15 cellular contexts compared by ENCODE assay signal in the genomic region with DNA sequence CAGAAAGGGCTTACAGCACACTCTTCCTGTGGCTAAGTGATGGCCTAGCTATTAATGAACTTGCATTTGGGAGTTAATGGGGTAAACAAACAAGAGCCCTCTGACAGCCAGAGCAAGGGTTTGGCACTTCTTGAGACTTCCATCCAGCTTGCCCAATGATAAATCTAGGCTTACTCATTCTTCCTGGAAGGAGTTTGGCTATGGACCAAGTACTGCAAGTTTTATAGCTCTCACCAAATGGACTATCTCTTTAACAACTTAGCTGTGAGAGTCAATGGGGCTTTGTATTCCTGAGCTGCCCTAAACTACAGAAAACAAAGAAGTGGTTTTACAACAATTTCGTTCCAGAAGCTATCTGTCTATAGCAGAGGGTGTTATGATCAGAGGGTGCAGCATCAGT. TPM values are rescaled to one million over a fixed set of nuclear protein-coding genes. Genes with fewer than 3 reads are reported as not detected.
A peak's percentile ranks its signal among the peaks of the same experiment; 100 is the strongest.
DNase-seq lines count a peak whose midpoint lies in the region; ATAC-seq and TF ChIP-seq lines count a peak whose summit lies in the region.
"Had no signal": no experiment of that assay in that cellular context is flagged by ENCODE, and none has a peak within 500 bp of the region (broad histone marks: within the 10 kb centered on the region; RNA-seq: fewer than 3 reads in every experiment).

No MANE protein-coding gene starts in this region.

- H3K27me3 ChIP-seq in smooth muscle cell (ENCODE audit: low read depth), result no peaks in the 10 kb centered on the region

- POLR2A ChIA-PET in activated CD4-positive, alpha-beta memory T cell treated with anti-CD3 and anti-CD28 coated beads for 36 hours (lab: Charles Lee), result no interaction called here

- no peak overlapping the region for H3K27ac Mint-ChIP-seq in HFFc6
- H3K27ac Mint-ChIP-seq in activated CD4-positive, alpha-beta memory T cell treated with anti-CD3 and anti-CD28 coated beads for 36 hours, result no peak overlapping the region
- H3K27ac Mint-ChIP-seq: natural killer cell had no signal

- ATAC-seq in HG03025 (IDR thresholded peaks at IDR 0.05; ENCODE audit: low FRiP score, unreplicated experiment), result no peak
- ATAC-seq: natural killer cell had no signal

- no peaks in the 10 kb centered on the region for H4K20me1 ChIP-seq in smooth muscle cell (ENCODE audit: low read depth)

- H3K36me3 ChIP-seq in smooth muscle cell (ENCODE audit: low read depth), result no peaks in the 10 kb centered on the region

- H2AFZ ChIP-seq in smooth muscle cell (ENCODE audit: low read depth), result no peak overlapping the region

- H3K79me2 ChIP-seq in smooth muscle cell (ENCODE audit: low read depth), result no peaks in the 10 kb centered on the region

- peaks cover 14% of the 10 kb centered on the region for H3K27me3 Mint-ChIP-seq in HFFc6 (ENCODE audit: insufficient read depth)
- peaks cover 39% of the 10 kb centered on the region for H3K27me3 Mint-ChIP-seq in activated CD4-positive, alpha-beta memory T cell treated with anti-CD3 and anti-CD28 coated beads for 36 hours

- 0 out of 2 replicates have a peak, but pooled peaks cover 4% of the 10 kb centered on the region for H3K36me3 Mint-ChIP-seq in HFFc6 (ENCODE audit: low read depth)
- H3K36me3 Mint-ChIP-seq in activated CD4-positive, alpha-beta memory T cell treated with anti-CD3 and anti-CD28 coated beads for 36 hours, result peaks cover 3% of the 10 kb centered on the region

- H3K4me3 Mint-ChIP-seq in HFFc6, result no peak overlapping the region
- no peak overlapping the region for H3K4me3 Mint-ChIP-seq in activated CD4-positive, alpha-beta memory T cell treated with anti-CD3 and anti-CD28 coated beads for 36 hours
- H3K4me3 Mint-ChIP-seq: natural killer cell had no signal

- H3K9me3 ChIP-seq in smooth muscle cell (replicated peaks; ENCODE audit: low read depth), result no peaks in the 10 kb centered on the region

- H3K4me3 ChIP-seq in smooth muscle cell, result no peak overlapping the region

- H3K9me3 Mint-ChIP-seq in HFFc6, result no peaks in the 10 kb centered on the region
- H3K9me3 Mint-ChIP-seq in activated CD4-positive, alpha-beta memory T cell treated with anti-CD3 and anti-CD28 coated beads for 36 hours, result peaks cover 18% of the 10 kb centered on the region

- 39% methylated on average over 1 of the region's 1 CpG for WGBS in smooth muscle cell (ENCODE audit: low lambda C conversion rate)

- intact Hi-C loops in activated CD4-positive, alpha-beta memory T cell treated with anti-CD3 and anti-CD28 coated beads for 36 hours (cut with micrococcal nuclease), result no loop called here

- peak; percentile 63 for DNase-seq in HFFc6
- peak; percentile 98 for DNase-seq in foreskin melanocyte
- DNase-seq in smooth muscle cell (lab: John Stamatoyannopoulos, UW; ENCODE audit: unreplicated experiment), result no peak
- no peak for DNase-seq in activated gamma-delta T cell treated with Interleukin-2 at 50 U/mL for 16 hours
- DNase-seq in activated CD4-positive, alpha-beta memory T cell treated with anti-CD3 and anti-CD28 coated beads for 36 hours, result no peak
- no peak for DNase-seq in ecto neural progenitor cell (ENCODE audit: low spot score)
- DNase-seq: H7; natural killer cell; NCI-H146; stimulated activated naive CD4-positive, alpha-beta T cell had no signal

- H3F3A ChIP-seq in smooth muscle cell (ENCODE audit: low read depth), result no peaks in the 10 kb centered on the region

- no peak for TF ChIP-seq CTCF in HFFc6 (IDR thresholded peaks at IDR 0.05)
- TF ChIP-seq CTCF in VCaP (conservative IDR thresholded peaks at IDR 0.05), result no peak
- no peak for TF ChIP-seq CTCF in smooth muscle cell (IDR thresholded peaks at IDR 0.05; ENCODE audit: borderline replicate concordance, insufficient read depth, poor library complexity, severe bottlenecking)

- H3K9ac ChIP-seq in smooth muscle cell (ENCODE audit: low read depth), result no peak overlapping the region

- peaks cover 5% of the 10 kb centered on the region; the same call in 1 of the 2 replicates for H3K4me1 Mint-ChIP-seq in HFFc6 (ENCODE audit: low read depth)
- no peaks in the 10 kb centered on the region for H3K4me1 Mint-ChIP-seq in activated CD4-positive, alpha-beta memory T cell treated with anti-CD3 and anti-CD28 coated beads for 36 hours (ENCODE audit: low read depth)
- H3K4me1 Mint-ChIP-seq: natural killer cell had no signal

- H3K27ac ChIP-seq in VCaP (peak overlapping the region; percentile 68), smooth muscle cell (ENCODE audit: low read depth) (no peak overlapping the region)

- peak overlapping the region; percentile 36 for H3K4me2 ChIP-seq in smooth muscle cell

- CTCF ChIA-PET in activated CD4-positive, alpha-beta memory T cell treated with anti-CD3 and anti-CD28 coated beads for 36 hours (lab: Charles Lee), result interaction anchor here (1.5 kb wide), 1 partner anchor 19 kb away, joined by 6 read pairs; no protein-coding TSS in a partner anchor

- no peaks in the 10 kb centered on the region for H3K4me1 ChIP-seq in smooth muscle cell (ENCODE audit: low read depth)

RNA-seq across cellular contexts. Expression of a gene that starts 16.7 kb away (rescaled TPM):
- not detected for total RNA-seq in HFFc6 (2021; fragmentation: NEBNext Ultra II Directional; extraction: Animal tissue kit (Norgen Biotek cat#: 25700))
- total RNA-seq in smooth muscle cell, result not detected in 2 replicates
- polyA plus RNA-seq in smooth muscle cell, result not detected in 2 replicates
- total RNA-seq in activated CD4-positive, alpha-beta memory T cell treated with anti-CD3 and anti-CD28 coated beads for 36 hours, result not detected
- total RNA-seq: cerebellum, Daoy, H7, OCI-LY7 had no signal

RNA-seq across cellular contexts. Expression of a gene that starts 33.7 kb away (rescaled TPM):
- total RNA-seq in HFFc6 (2021; fragmentation: NEBNext Ultra II Directional; extraction: Animal tissue kit (Norgen Biotek cat#: 25700)), result not detected
- total RNA-seq in smooth muscle cell, result not detected in 2 replicates
- polyA plus RNA-seq in smooth muscle cell, result not detected in 2 replicates
- not detected for total RNA-seq in activated CD4-positive, alpha-beta memory T cell treated with anti-CD3 and anti-CD28 coated beads for 36 hours
- total RNA-seq: cerebellum, Daoy, H7, natural killer cell, OCI-LY7 had no signal

RNA-seq across cellular contexts. Expression of a gene that starts 43.0 kb away (rescaled TPM):
- total RNA-seq in HFFc6 (2021; fragmentation: NEBNext Ultra II Directional; extraction: Animal tissue kit (Norgen Biotek cat#: 25700)), result not detected
- not detected in 2 replicates for total RNA-seq in smooth muscle cell
- not detected in 2 replicates for polyA plus RNA-seq in smooth muscle cell
- not detected for total RNA-seq in activated CD4-positive, alpha-beta memory T cell treated with anti-CD3 and anti-CD28 coated beads for 36 hours
- total RNA-seq: cerebellum, Daoy, H7, natural killer cell, OCI-LY7 had no signal

RNA-seq across cellular contexts. Expression of a gene that starts 48.9 kb away (rescaled TPM):
- total RNA-seq in HFFc6 (2021; fragmentation: NEBNext Ultra II Directional; extraction: Animal tissue kit (Norgen Biotek cat#: 25700)), result not detected
- not detected in 2 replicates for total RNA-seq in smooth muscle cell
- not detected in 2 replicates for polyA plus RNA-seq in smooth muscle cell
- total RNA-seq in activated CD4-positive, alpha-beta memory T cell treated with anti-CD3 and anti-CD28 coated beads for 36 hours, result not detected
- total RNA-seq: cerebellum, Daoy, natural killer cell, OCI-LY7 had no signal

RNA-seq across cellular contexts. Expression of a gene that starts 57.0 kb away (rescaled TPM):
- total RNA-seq in HFFc6 (2021; fragmentation: NEBNext Ultra II Directional; extraction: Animal tissue kit (Norgen Biotek cat#: 25700)), result under 1 TPM; 0.46 to 0.95 (median 0.73) TPM
- total RNA-seq in smooth muscle cell, result 0.49 and 1.4 TPM in 2 replicates
- polyA plus RNA-seq in smooth muscle cell, result 0.35 and 1.8 TPM in 2 replicates
- total RNA-seq in activated CD4-positive, alpha-beta memory T cell treated with anti-CD3 and anti-CD28 coated beads for 36 hours, result under 1 TPM; 0.34 to 0.45 TPM
- total RNA-seq: Daoy, natural killer cell, OCI-LY7 had no signal

Comparison
In these comparisons a context has a peak if more than half of its experiments do, and no peak if none do; other contexts are left out.
1. DNase-seq: peak in HFFc6 (single experiment) and foreskin melanocyte (single experiment); none in smooth muscle cell (single experiment), activated gamma-delta T cell treated with Interleukin-2 at 50 U/mL for 16 hours (single experiment), activated CD4-positive, alpha-beta memory T cell treated with anti-CD3 and anti-CD28 coated beads for 36 hours (single experiment) and ecto neural progenitor cell (single experiment).